In the genomic region with DNA sequence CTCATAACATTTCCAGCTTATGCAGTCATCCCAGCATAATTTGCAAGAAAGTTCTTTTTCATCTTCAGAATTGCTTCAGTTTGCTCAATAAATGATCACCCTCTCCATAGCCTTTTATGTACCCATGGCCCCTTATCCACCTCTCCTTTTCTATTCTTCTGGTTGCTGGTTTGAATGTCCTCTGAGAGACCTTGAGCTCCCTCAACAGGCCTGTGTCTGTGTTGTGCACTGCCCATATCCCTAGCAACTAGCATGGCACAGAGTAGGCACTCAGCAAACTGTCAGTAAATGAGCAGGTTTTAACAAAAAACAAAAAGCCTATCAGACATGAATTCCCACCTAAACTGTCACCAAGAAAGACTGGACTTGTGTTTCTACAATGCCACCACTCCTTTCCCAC, we compare ENCODE assay signal across 14 cellular contexts.
DNase-seq lines count a peak whose midpoint lies in the region; ATAC-seq and TF ChIP-seq lines count a peak whose summit lies in the region.
"Had no signal": no experiment of that assay in that cellular context is flagged by ENCODE, and none has a peak within 500 bp of the region (broad histone marks: within the 10 kb centered on the region; RNA-seq: fewer than 3 reads in every experiment).

No MANE protein-coding gene starts in this region.

- peaks cover 7% of the 10 kb centered on the region for H3F3A ChIP-seq in neural progenitor cell (ENCODE audit: low read depth)

- peaks cover 9% of the 10 kb centered on the region for H3K9me3 ChIP-seq in A673 (ENCODE audit: low read depth, low read length, poor library complexity, severe bottlenecking)
- peaks cover 13% of the 10 kb centered on the region for H3K9me3 ChIP-seq in endodermal cell (ENCODE audit: control insufficient read depth, low read length)
- H3K9me3 ChIP-seq in neural progenitor cell (ENCODE audit: low read depth) = peaks cover 7% of the 10 kb centered on the region
- H3K9me3 ChIP-seq: HAP-1 had no signal

- H3K9ac ChIP-seq in endodermal cell (ENCODE audit: extremely low read depth, low read length, poor library complexity, severe bottlenecking) = no peak overlapping the region
- H3K9ac ChIP-seq in neural progenitor cell = no peak overlapping the region
- H3K9ac ChIP-seq: BLaER1 treated with 17β-estradiol and CSF1 and Interleukin-3, amounts not matched to agents 10 nM and 100 nM had no signal

- CTCF ChIA-PET in A673 (lab: Charles Lee) = no interaction called here

- H3K4me1 Mint-ChIP-seq in endodermal cell (peaks cover 19% of the 10 kb centered on the region), neural progenitor cell (no peaks in the 10 kb centered on the region)
- no peaks in the 10 kb centered on the region for H3K4me1 Mint-ChIP-seq in activated naive CD8-positive, alpha-beta T cell treated with anti-CD3 and anti-CD28 coated beads, Interleukin-2, amount 50 U/mL, for 24 hours
- H3K4me1 Mint-ChIP-seq: B cell had no signal

- in situ Hi-C loops in SK-MEL-5 (cut with HindIII; ENCODE audit: low pct_unique_long_range_greater_than_20kb, low sequenced_read_pairs) = no loop called here

- H3K27me3 Mint-ChIP-seq in endodermal cell (ENCODE audit: insufficient read depth) (peaks cover 23% of the 10 kb centered on the region), neural progenitor cell (ENCODE audit: insufficient read depth, low read depth) (peaks cover 4% of the 10 kb centered on the region)
- H3K27me3 Mint-ChIP-seq in activated naive CD8-positive, alpha-beta T cell treated with anti-CD3 and anti-CD28 coated beads, Interleukin-2, amount 50 U/mL, for 24 hours = peaks cover 6% of the 10 kb centered on the region
- H3K27me3 Mint-ChIP-seq: B cell had no signal

- H3K79me2 ChIP-seq in neural progenitor cell (ENCODE audit: low read depth) = no peaks in the 10 kb centered on the region

- H3K4me3 Mint-ChIP-seq in endodermal cell (no peak overlapping the region), neural progenitor cell (no peak overlapping the region)
- H3K4me3 Mint-ChIP-seq in activated naive CD8-positive, alpha-beta T cell treated with anti-CD3 and anti-CD28 coated beads, Interleukin-2, amount 50 U/mL, for 24 hours = no peak overlapping the region
- H3K4me3 Mint-ChIP-seq: B cell; CD8-positive, alpha-beta T cell had no signal

- H3K4me1 ChIP-seq in A673 (ENCODE audit: insufficient read depth, low read length, poor library complexity, severe bottlenecking) (no peaks in the 10 kb centered on the region), endodermal cell (ENCODE audit: control insufficient read depth, insufficient read depth, low read length) (peaks cover 2% of the 10 kb centered on the region), neural progenitor cell (peaks cover 7% of the 10 kb centered on the region)
- H3K4me1 ChIP-seq: BLaER1 treated with 17β-estradiol and CSF1 and Interleukin-3, amounts not matched to agents 10 nM and 100 nM; HAP-1 had no signal

- 0 out of 2 replicates have a peak, but pooled peaks have one; percentile 18 for TF ChIP-seq CTCF in A673 (conservative IDR thresholded peaks at IDR 0.05; ENCODE audit: low read depth, low read length)
- TF ChIP-seq CTCF in endodermal cell (conservative IDR thresholded peaks at IDR 0.05) = peak; percentile 55
- peak; percentile 26 for TF ChIP-seq CTCF in neural progenitor cell (IDR thresholded peaks at IDR 0.05)

- no peak for ATAC-seq in HG02588 (IDR thresholded peaks at IDR 0.05; ENCODE audit: unreplicated experiment)
- ATAC-seq in activated naive CD8-positive, alpha-beta T cell treated with anti-CD3 and anti-CD28 coated beads, Interleukin-2, amount 50 U/mL, for 24 hours = no peak
- ATAC-seq: CD8-positive, alpha-beta T cell had no signal

- no peak overlapping the region for H2AFZ ChIP-seq in neural progenitor cell (replicated peaks)

- DNase-seq in A673 (ENCODE audit: low spot score) (no peak), SK-MEL-5 (ENCODE audit: low read depth, low spot score) (peak; percentile 11), endodermal cell (peak; percentile 49), neural progenitor cell (ENCODE audit: low spot score) (peak; percentile 23), SW 1271 (lab: John Stamatoyannopoulos, UW) (no peak)
- DNase-seq in activated naive CD8-positive, alpha-beta T cell treated with anti-CD3 and anti-CD28 coated beads, Interleukin-2, amount 50 U/mL, for 24 hours = no peak
- DNase-seq: 8988T; Calu3; CD8-positive, alpha-beta T cell; GOT3 had no signal

- H3K4me3 ChIP-seq in A673 (ENCODE audit: low read depth, low read length, poor library complexity, severe bottlenecking) = no peak overlapping the region
- H3K4me3 ChIP-seq in endodermal cell (ENCODE audit: low read length) = no peak overlapping the region
- H3K4me3 ChIP-seq in neural progenitor cell = no peak overlapping the region
- H3K4me3 ChIP-seq: BLaER1 treated with 17β-estradiol and CSF1 and Interleukin-3, amounts not matched to agents 10 nM and 100 nM; HAP-1 had no signal

- no peaks in the 10 kb centered on the region for H4K20me1 ChIP-seq in neural progenitor cell (ENCODE audit: low read depth)
- H4K20me1 ChIP-seq: BLaER1 treated with 17β-estradiol and CSF1 and Interleukin-3, amounts not matched to agents 10 nM and 100 nM had no signal

- POLR2A ChIA-PET in A673 (lab: Charles Lee; ENCODE audit: low non-redundant PET) = no interaction called here

- intact Hi-C loops in A673 (cut with micrococcal nuclease; ENCODE audit: unreplicated experiment) = no loop called here

- H3K36me3 Mint-ChIP-seq in endodermal cell (ENCODE audit: low read depth) (no peaks in the 10 kb centered on the region), neural progenitor cell (no peaks in the 10 kb centered on the region)
- no peaks in the 10 kb centered on the region for H3K36me3 Mint-ChIP-seq in activated naive CD8-positive, alpha-beta T cell treated with anti-CD3 and anti-CD28 coated beads, Interleukin-2, amount 50 U/mL, for 24 hours (ENCODE audit: low read depth)
- H3K36me3 Mint-ChIP-seq: CD8-positive, alpha-beta T cell had no signal

- no peaks in the 10 kb centered on the region for H3K27me3 ChIP-seq in A673 (replicated peaks; ENCODE audit: insufficient read depth, low read depth, low read length, poor library complexity)
- peaks cover 10% of the 10 kb centered on the region for H3K27me3 ChIP-seq in endodermal cell (ENCODE audit: control insufficient read depth, insufficient read depth, low read length, poor library complexity, severe bottlenecking)
- H3K27me3 ChIP-seq in neural progenitor cell = no peaks in the 10 kb centered on the region
- H3K27me3 ChIP-seq: BLaER1 treated with 17β-estradiol and CSF1 and Interleukin-3, amounts not matched to agents 10 nM and 100 nM had no signal

- H3K9me3 Mint-ChIP-seq in endodermal cell = peaks cover 26% of the 10 kb centered on the region
- peaks cover 21% of the 10 kb centered on the region for H3K9me3 Mint-ChIP-seq in neural progenitor cell
- H3K9me3 Mint-ChIP-seq in activated naive CD8-positive, alpha-beta T cell treated with anti-CD3 and anti-CD28 coated beads, Interleukin-2, amount 50 U/mL, for 24 hours = peaks cover 16% of the 10 kb centered on the region

- H3K27ac ChIP-seq in A673 (ENCODE audit: low read depth, low read length, poor library complexity, severe bottlenecking) (no peak overlapping the region), endodermal cell (ENCODE audit: low read depth, low read length) (no peak overlapping the region), neural progenitor cell (no peak overlapping the region)
- H3K27ac ChIP-seq: BLaER1 treated with 17β-estradiol and CSF1 and Interleukin-3, amounts not matched to agents 10 nM and 100 nM had no signal

- no peaks in the 10 kb centered on the region for H3K36me3 ChIP-seq in A673 (ENCODE audit: insufficient read depth, low read length, poor library complexity, severe bottlenecking)
- H3K36me3 ChIP-seq in endodermal cell (ENCODE audit: control insufficient read depth, insufficient read depth, low read length) = no peaks in the 10 kb centered on the region
- H3K36me3 ChIP-seq in neural progenitor cell = no peaks in the 10 kb centered on the region
- H3K36me3 ChIP-seq: BLaER1 treated with 17β-estradiol and CSF1 and Interleukin-3, amounts not matched to agents 10 nM and 100 nM; HAP-1 had no signal

- BruUV-seq in A673 (replicated peaks; lab: Mats Ljungman, UMichigan) = no TSS peak

- H3K27ac Mint-ChIP-seq in endodermal cell (no peak overlapping the region), neural progenitor cell (no peak overlapping the region)
- H3K27ac Mint-ChIP-seq in activated naive CD8-positive, alpha-beta T cell treated with anti-CD3 and anti-CD28 coated beads, Interleukin-2, amount 50 U/mL, for 24 hours = no peak overlapping the region
- H3K27ac Mint-ChIP-seq: B cell; CD8-positive, alpha-beta T cell had no signal

- no peak overlapping the region for H3K4me2 ChIP-seq in neural progenitor cell
- H3K4me2 ChIP-seq: BLaER1 treated with 17β-estradiol and CSF1 and Interleukin-3, amounts not matched to agents 10 nM and 100 nM had no signal

Comparison
In these comparisons a context has a peak if more than half of its experiments do, and no peak if none do; other contexts are left out.
1. DNase-seq: peak in SK-MEL-5 (single experiment), endodermal cell (single experiment) and neural progenitor cell (single experiment); none in A673 (single experiment), SW 1271 (0 of 2) and activated naive CD8-positive, alpha-beta T cell treated with anti-CD3 and anti-CD28 coated beads, Interleukin-2, amount 50 U/mL, for 24 hours (single experiment).
2. Peak in every context shown above with its lines, with median percentiles within 50 percentile points of each other: CTCF ChIP-seq.